Comparison of ENCODE assay signal across 1 cellular context in the genomic region with DNA sequence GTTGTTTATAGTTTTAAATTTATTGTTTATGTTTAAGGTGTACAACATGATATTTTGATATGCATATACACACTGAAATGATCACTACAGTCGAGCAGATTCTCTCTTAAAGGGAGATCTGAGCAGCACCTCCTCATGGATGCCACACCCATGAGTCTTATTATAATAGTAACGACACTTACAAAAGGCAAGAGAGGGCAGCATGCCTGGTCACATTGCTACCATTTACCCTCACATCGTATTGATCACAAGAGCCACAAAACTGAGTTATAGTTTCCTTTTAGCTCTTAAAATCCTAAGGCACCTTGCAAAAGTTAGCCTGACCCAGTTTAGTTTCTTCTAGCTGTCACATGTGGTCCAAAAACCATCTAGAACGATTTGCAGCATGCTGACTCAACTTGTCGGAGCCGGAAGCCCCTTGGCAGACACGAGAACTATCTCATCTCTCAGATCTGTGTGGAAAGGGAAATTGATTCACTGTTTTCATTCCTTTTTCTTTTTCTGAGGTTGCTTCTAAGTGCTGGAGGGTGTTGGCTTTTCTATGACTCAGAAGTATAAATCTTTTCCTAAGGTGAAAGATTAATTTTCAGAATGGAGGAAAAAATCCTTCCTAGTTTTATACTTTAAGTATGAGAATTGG.
TF ChIP-seq lines count a peak whose summit lies in the region.

No MANE protein-coding gene starts in this region.

TF ChIP-seq in IMR-90, 13 proteins besides CTCF, POLR2A, EP300 and RAD21 (continued from another document):
- TF ChIP-seq, protein P1, sequence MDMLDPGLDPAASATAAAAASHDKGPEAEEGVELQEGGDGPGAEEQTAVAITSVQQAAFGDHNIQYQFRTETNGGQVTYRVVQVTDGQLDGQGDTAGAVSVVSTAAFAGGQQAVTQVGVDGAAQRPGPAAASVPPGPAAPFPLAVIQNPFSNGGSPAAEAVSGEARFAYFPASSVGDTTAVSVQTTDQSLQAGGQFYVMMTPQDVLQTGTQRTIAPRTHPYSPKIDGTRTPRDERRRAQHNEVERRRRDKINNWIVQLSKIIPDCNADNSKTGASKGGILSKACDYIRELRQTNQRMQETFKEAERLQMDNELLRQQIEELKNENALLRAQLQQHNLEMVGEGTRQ (IDR thresholded peaks at IDR 0.05; ENCODE audit: low read depth, low read length): peak; percentile 16; the same call in 1 of the 2 replicates
- 0 out of 2 replicates have a peak, but pooled peaks have one; percentile 40 for TF ChIP-seq BHLHE40 (IDR thresholded peaks at IDR 0.05; ENCODE audit: low read depth, low read length)
- peak; percentile 59 for TF ChIP-seq MXI1 (IDR thresholded peaks at IDR 0.05; ENCODE audit: borderline replicate concordance, low read depth, low read length)
- peak; percentile 47; the same call in 1 of the 2 replicates for TF ChIP-seq CEBPB (IDR thresholded peaks at IDR 0.05; ENCODE audit: low read depth, low read length)
- TF ChIP-seq, protein P2, sequence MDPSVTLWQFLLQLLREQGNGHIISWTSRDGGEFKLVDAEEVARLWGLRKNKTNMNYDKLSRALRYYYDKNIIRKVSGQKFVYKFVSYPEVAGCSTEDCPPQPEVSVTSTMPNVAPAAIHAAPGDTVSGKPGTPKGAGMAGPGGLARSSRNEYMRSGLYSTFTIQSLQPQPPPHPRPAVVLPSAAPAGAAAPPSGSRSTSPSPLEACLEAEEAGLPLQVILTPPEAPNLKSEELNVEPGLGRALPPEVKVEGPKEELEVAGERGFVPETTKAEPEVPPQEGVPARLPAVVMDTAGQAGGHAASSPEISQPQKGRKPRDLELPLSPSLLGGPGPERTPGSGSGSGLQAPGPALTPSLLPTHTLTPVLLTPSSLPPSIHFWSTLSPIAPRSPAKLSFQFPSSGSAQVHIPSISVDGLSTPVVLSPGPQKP (IDR thresholded peaks at IDR 0.05; ENCODE audit: borderline replicate concordance, low read depth, low read length): no peak
- TF ChIP-seq MAFK (IDR thresholded peaks at IDR 0.05; ENCODE audit: low read depth, low read length): peak; percentile 63
- TF ChIP-seq FOS (IDR thresholded peaks at IDR 0.05; ENCODE audit: low read depth, low read length): peak; percentile 32
